28 cellular contexts compared by ENCODE assay signal in the genomic region with DNA sequence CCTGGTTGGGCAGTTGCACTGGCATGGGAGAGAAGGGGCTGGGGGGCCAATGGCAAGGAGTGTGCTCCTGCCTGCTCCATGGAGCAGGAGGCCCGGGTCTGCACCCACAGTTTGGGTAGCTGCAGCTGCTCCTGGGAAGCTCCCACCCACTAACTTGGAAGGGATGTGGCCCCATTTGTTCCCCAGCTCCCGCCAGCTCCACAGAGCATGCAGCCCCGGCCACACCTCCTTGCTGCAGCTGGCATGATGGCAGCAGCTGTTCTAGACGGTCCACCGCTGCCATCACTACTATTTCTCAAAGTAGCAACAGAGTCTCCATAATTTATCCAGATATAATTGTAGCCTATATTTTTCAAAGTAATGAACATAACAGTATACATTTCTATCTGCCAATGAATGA.
"Had no signal": no experiment of that assay in that cellular context is flagged by ENCODE, and none has a peak within 500 bp of the region (broad histone marks: within the 10 kb centered on the region; RNA-seq: fewer than 3 reads in every experiment).

No MANE protein-coding gene starts in this region.

- H3K4me1 ChIP-seq: left lung, neural progenitor cell, spleen had no signal

- H3K9ac ChIP-seq: neural progenitor cell had no signal

- H3K4me3 ChIP-seq: adrenal gland, cardiac muscle cell, coronary artery, dorsolateral prefrontal cortex, gastrocnemius medialis, left lung, lung, neural progenitor cell, right atrium auricular region, spleen, tibial nerve had no signal

- H3K36me3 ChIP-seq: adrenal gland, cardiac muscle cell, neural progenitor cell, right atrium auricular region had no signal

- ATAC-seq: activated T-cell treated with anti-CD3 and anti-CD28 coated beads, Interleukin-2, amount 50 U/mL, for 72 hours; gastrocnemius medialis; left lung; natural killer cell had no signal

- H2AFZ ChIP-seq: neural progenitor cell had no signal

- H3K4me2 ChIP-seq: neural progenitor cell had no signal

- H3K4me1 Mint-ChIP-seq: activated B cell treated with CpG ODN at 0.5 μM for 24 hours, mesothelial cell of epicardium, natural killer cell, neural progenitor cell had no signal

- H3K4me3 Mint-ChIP-seq: activated B cell treated with CpG ODN at 0.5 μM for 24 hours; activated naive CD8-positive, alpha-beta T cell treated with anti-CD3 and anti-CD28 coated beads for 36 hours; activated T-cell treated with anti-CD3 and anti-CD28 coated beads, Interleukin-2, amount 50 U/mL, for 72 hours; brain; mesothelial cell of epicardium; natural killer cell; neural progenitor cell; T-helper 2 cell treated with Interferon-gamma antibody and Interleukin-4, amounts not matched to agents 5 μg/mL and 100 μg/mL, for 36 hours had no signal

- H3K27ac ChIP-seq: adrenal gland, cardiac muscle cell, coronary artery, gastrocnemius medialis, left lung, neural progenitor cell, right atrium auricular region, spleen, tibial nerve had no signal

- H3K36me3 Mint-ChIP-seq: natural killer cell had no signal

- H3K9me3 ChIP-seq: adrenal gland, gastrocnemius medialis, right atrium auricular region had no signal

- H3K27ac Mint-ChIP-seq: activated B cell treated with CpG ODN at 0.5 μM for 24 hours; activated naive CD8-positive, alpha-beta T cell treated with anti-CD3 and anti-CD28 coated beads for 36 hours; activated T-cell treated with anti-CD3 and anti-CD28 coated beads, Interleukin-2, amount 50 U/mL, for 72 hours; mesothelial cell of epicardium; natural killer cell; neural progenitor cell; T-helper 2 cell treated with Interferon-gamma antibody and Interleukin-4, amounts not matched to agents 5 μg/mL and 100 μg/mL, for 36 hours had no signal

- DNase-seq: activated B cell treated with CpG ODN at 0.5 μM for 24 hours; activated naive CD4-positive, alpha-beta T cell; activated naive CD8-positive, alpha-beta T cell treated with anti-CD3 and anti-CD28 coated beads for 36 hours; activated T-cell treated with anti-CD3 and anti-CD28 coated beads for 4 hours; activated T-cell treated with anti-CD3 and anti-CD28 coated beads, Interleukin-2, amount 50 U/mL, for 72 hours; adrenal gland; aorta; cerebellar nuclear complex; dorsolateral prefrontal cortex; effector memory CD4-positive, alpha-beta T cell; gastrocnemius medialis; glutamatergic neuron; left lung; natural killer cell; occipital lobe; spleen; stimulated activated naive CD4-positive, alpha-beta T cell treated with Interleukin-2 at 50 U/mL for 16 hours; T-helper 1 cell had no signal

- H3K9me3 Mint-ChIP-seq: activated naive CD8-positive, alpha-beta T cell treated with anti-CD3 and anti-CD28 coated beads for 36 hours; mesothelial cell of epicardium; natural killer cell had no signal

- H3K27me3 Mint-ChIP-seq: activated B cell treated with CpG ODN at 0.5 μM for 24 hours; activated naive CD8-positive, alpha-beta T cell treated with anti-CD3 and anti-CD28 coated beads for 36 hours had no signal

- H3K27me3 ChIP-seq: adrenal gland, cardiac muscle cell, dorsolateral prefrontal cortex, gastrocnemius medialis, left lung, neural progenitor cell, right atrium auricular region, spleen, tibial nerve had no signal

- FAIRE-seq: islet of Langerhans had no signal
